7 cellular contexts compared by ENCODE assay signal in the genomic region with DNA sequence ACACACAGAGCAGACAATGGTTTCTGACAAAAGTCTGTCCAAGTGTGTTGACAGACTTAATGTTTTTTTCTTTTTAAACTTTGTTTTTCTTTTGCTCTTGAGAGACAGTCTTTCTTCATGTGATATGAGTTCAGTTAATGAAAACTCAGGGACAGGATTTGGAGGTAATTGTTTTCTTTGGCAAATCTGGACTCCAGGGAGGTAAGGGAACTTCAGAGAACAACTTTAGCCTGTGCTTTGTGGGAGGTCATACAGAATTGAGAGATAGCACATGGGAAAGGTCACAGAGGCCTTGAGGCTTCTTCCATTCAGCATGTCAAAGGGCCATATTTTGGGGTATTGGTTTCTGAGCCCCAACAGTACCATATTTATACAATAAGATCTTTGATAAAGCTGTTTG.
"Had no signal": no experiment of that assay in that cellular context is flagged by ENCODE, and none has a peak within 500 bp of the region (broad histone marks: within the 10 kb centered on the region; RNA-seq: fewer than 3 reads in every experiment).

No MANE protein-coding gene starts in this region.

- FAIRE-seq: G401.6, GM12891, GM12892, GM18507, GM19239 had no signal

- DNase-seq: GDM1, GF-D8 had no signal
